31 cellular contexts compared by ENCODE assay signal in the genomic region with DNA sequence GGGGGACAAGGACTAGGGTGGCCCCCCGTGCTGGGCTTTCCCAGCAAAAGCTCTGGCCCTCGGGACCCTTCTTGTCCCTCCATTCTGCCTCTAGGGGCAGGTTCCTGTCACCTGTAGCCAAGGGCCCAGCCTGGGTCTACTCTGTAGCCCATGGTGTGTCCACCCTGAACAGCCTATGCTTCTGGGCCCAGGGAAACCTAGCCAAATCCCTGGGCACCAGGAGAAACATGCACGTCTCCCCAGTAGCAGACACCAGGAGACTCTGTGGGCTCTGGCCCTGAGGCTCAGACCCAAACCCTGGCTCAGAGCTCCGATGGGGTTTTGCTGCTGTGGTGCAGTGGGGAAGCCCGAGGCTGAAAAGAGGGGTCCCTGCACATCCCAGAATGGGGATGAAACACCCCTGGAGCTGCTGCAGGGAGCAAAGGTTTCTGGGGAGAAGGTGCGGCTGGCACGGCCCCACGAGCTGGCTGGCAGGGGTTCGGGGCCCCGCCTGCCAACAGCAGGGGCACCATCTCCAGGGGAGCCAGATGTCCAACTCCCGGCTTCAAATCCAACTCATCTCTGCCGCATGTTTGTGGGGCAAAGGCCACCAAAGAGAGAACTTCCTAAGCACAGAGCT. TPM values are rescaled to one million over a fixed set of nuclear protein-coding genes. Genes with fewer than 3 reads are reported as not detected.
DNase-seq lines count a peak whose midpoint lies in the region; ATAC-seq, FAIRE-seq and TF ChIP-seq lines count a peak whose summit lies in the region.
"Had no signal": no experiment of that assay in that cellular context is flagged by ENCODE, and none has a peak within 500 bp of the region (broad histone marks: within the 10 kb centered on the region; RNA-seq: fewer than 3 reads in every experiment).

No MANE protein-coding gene starts in this region.

- H4K5ac ChIP-seq in H1 (ENCODE audit: insufficient read length, low read depth, low read length), result no peak overlapping the region

- peaks cover 4% of the 10 kb centered on the region for H3K4me1 Mint-ChIP-seq in neural progenitor cell
- H3K4me1 Mint-ChIP-seq: activated naive CD8-positive, alpha-beta T cell treated with anti-CD3 and anti-CD28 coated beads for 36 hours had no signal

- H3K9ac ChIP-seq in SK-N-SH (no peak overlapping the region), H1 (replicated peaks in 1 of 4; ENCODE audit: extremely low read depth in 1 of 4, low read depth in 3 of 4, low read length in 3 of 4) (no peak overlapping the region), neural progenitor cell (no peak overlapping the region)
- H3K9ac ChIP-seq: parathyroid adenoma had no signal

- CTCF ChIA-PET in SK-N-SH (lab: Yijun Ruan, JAX), result interaction anchor here (0.9 to 22.5 kb wide), 7 partner anchors 10 to 151 kb away, joined by 3 to 511 read pairs (median 7); a partner anchor contains a TSS
- CTCF ChIA-PET in H1 (lab: Charles Lee; ENCODE audit: partially characterized antibody), result interaction anchor here (0.7 to 24.5 kb wide), 6 partner anchors 13 to 200 kb away, joined by 3 to 426 read pairs (median 4); no protein-coding TSS in a partner anchor

- H2BK5ac ChIP-seq in H1 (ENCODE audit: low read depth, low read length), result no peak overlapping the region

- no peak overlapping the region for H3K23ac ChIP-seq in H1 (ENCODE audit: insufficient read length)

- no peak overlapping the region for H2BK20ac ChIP-seq in H1 (ENCODE audit: low read length)

- H3K27ac Mint-ChIP-seq in neural progenitor cell, result no peak overlapping the region
- H3K27ac Mint-ChIP-seq: activated naive CD8-positive, alpha-beta T cell treated with anti-CD3 and anti-CD28 coated beads for 36 hours; CD4-positive, alpha-beta memory T cell; stimulated activated naive CD8-positive, alpha-beta T cell treated with anti-CD3 and anti-CD28 coated beads, Interleukin-15, Interleukin-2, amounts not matched to agents 100 ng/mL and 50 ng/mL, for 24 hours had no signal

- no peaks in the 10 kb centered on the region for H3K27me3 Mint-ChIP-seq in neural progenitor cell (ENCODE audit: insufficient read depth, low read depth)
- H3K27me3 Mint-ChIP-seq: activated naive CD8-positive, alpha-beta T cell treated with anti-CD3 and anti-CD28 coated beads for 36 hours; CD4-positive, alpha-beta memory T cell; stimulated activated naive CD8-positive, alpha-beta T cell treated with anti-CD3 and anti-CD28 coated beads, Interleukin-15, Interleukin-2, amounts not matched to agents 100 ng/mL and 50 ng/mL, for 24 hours had no signal

- peak overlapping the region; percentile 11; the same call in 1 of the 2 replicates for H4K8ac ChIP-seq in H1 (ENCODE audit: extremely low read depth, insufficient read depth, low read length)

- H3K9me2 ChIP-seq in SK-N-SH, result no peaks in the 10 kb centered on the region

- no peak overlapping the region for H3K4me2 ChIP-seq in SK-N-SH
- H3K4me2 ChIP-seq in H1 (ENCODE audit: insufficient read depth in 1 of 2, low read depth in 2 of 2, low read length in 2 of 2), result no peak overlapping the region
- H3K4me2 ChIP-seq in neural progenitor cell, result no peak overlapping the region

- FAIRE-seq in GM12892 (lab: Jason Lieb, UNC) (no peak), H1 (lab: Jason Lieb, UNC) (no peak)
- FAIRE-seq: astrocyte, GM12891 had no signal

- H3F3A ChIP-seq in SK-N-SH (replicated peaks; ENCODE audit: insufficient read depth) (no peaks in the 10 kb centered on the region), neural progenitor cell (ENCODE audit: low read depth) (no peaks in the 10 kb centered on the region)

- ATAC-seq in SK-N-SH treated with all-trans-retinoic acid at 6 μM for 48 hours, result no peak
- no peak for ATAC-seq in GM21447 (IDR thresholded peaks at IDR 0.05; ENCODE audit: unreplicated experiment)
- ATAC-seq: esophagus mucosa, HCT116 had no signal

- peaks cover 4% of the 10 kb centered on the region; the same call in 1 of the 2 replicates for H3K79me1 ChIP-seq in H1 (ENCODE audit: low read depth, low read length)

- no peak overlapping the region for H2BK120ac ChIP-seq in H1 (replicated peaks; ENCODE audit: low read depth, low read length)

- H3K79me2 ChIP-seq in SK-N-SH (ENCODE audit: insufficient read depth) (0 out of 2 replicates have a peak, but pooled peaks cover under 1% of the 10 kb centered on the region), H1 (ENCODE audit: control insufficient read depth in 1 of 2, insufficient read depth in 2 of 2, low read length in 2 of 2) (no peaks in the 10 kb centered on the region; a peak in 1 of 4 replicates), neural progenitor cell (ENCODE audit: low read depth) (peaks cover 1% of the 10 kb centered on the region)
- H3K79me2 ChIP-seq: parathyroid adenoma had no signal

- H3K9me3 ChIP-seq in SK-N-SH (no peaks in the 10 kb centered on the region), H1 (ENCODE audit: insufficient read depth in 2 of 2, low read depth in 1 of 2, low read length in 1 of 2) (no peaks in the 10 kb centered on the region), neural progenitor cell (ENCODE audit: low read depth) (no peaks in the 10 kb centered on the region), transverse colon (no peaks in the 10 kb centered on the region)
- H3K9me3 ChIP-seq: thoracic aorta, vagina had no signal

- TF ChIP-seq EP300 in SK-N-SH (IDR thresholded peaks at IDR 0.05; ENCODE audit: borderline replicate concordance in 1 of 2, low read depth in 1 of 2, low read length in 1 of 2) (no peak), H1 (IDR thresholded peaks at IDR 0.05; ENCODE audit: borderline replicate concordance in 1 of 2, low read depth in 2 of 2, low read length in 2 of 2) (no peak), transverse colon (IDR thresholded peaks at IDR 0.05; ENCODE audit: low read depth) (no peak)

- H3K36me3 Mint-ChIP-seq in neural progenitor cell, result no peaks in the 10 kb centered on the region

- H3K56ac ChIP-seq in H1 (replicated peaks; ENCODE audit: insufficient read length, low read depth, low read length), result no peak overlapping the region

- H3K4me1 ChIP-seq in SK-N-SH (ENCODE audit: control insufficient read depth in 1 of 2, insufficient read depth in 2 of 2, low read depth in 1 of 2, low read length in 1 of 2), result peaks cover 0 to 47% of the 10 kb centered on the region in 2 experiments; a peak in 1 of 4 replicates
- peaks cover 0 to 4% (median 3%) of the 10 kb centered on the region in 4 experiments; a peak in 4 of 7 replicates for H3K4me1 ChIP-seq in H1 (replicated peaks in 1 of 4; ENCODE audit: control insufficient read depth in 3 of 4, insufficient read depth in 4 of 4, low read length in 3 of 4)
- no peaks in the 10 kb centered on the region for H3K4me1 ChIP-seq in neural progenitor cell
- H3K4me1 ChIP-seq in transverse colon, result peaks cover 31 to 80% (median 62%) of the 10 kb centered on the region in 4 donors

- TF ChIP-seq RAD21 in SK-N-SH (IDR thresholded peaks at IDR 0.05; ENCODE audit: low read length) (no peak), H1 (IDR thresholded peaks at IDR 0.05 in 1 of 2, conservative IDR thresholded peaks at IDR 0.05 in 1 of 2; ENCODE audit: low read depth in 2 of 2, low read length in 2 of 2) (no peak)

- WGBS in SK-N-SH (ENCODE audit: low lambda C conversion rate), result 87% methylated on average over 3 of the region's 12 CpGs
- 94% methylated on average over 10 of the region's 12 CpGs; no CpG with 5 or more reads in 1 of the 2 experiments for WGBS in H1 (ENCODE audit: extremely low coverage in 1 of 2, insufficient coverage in 1 of 2, insufficient read length in 1 of 2, insufficient replicate concordance in 2 of 2, low coverage in 1 of 2, low lambda C conversion rate in 2 of 2, missing lambda C conversion rate in 1 of 2), 2 experiments
- WGBS in transverse colon (ENCODE audit: low coverage in 1 of 2), 2 donors, result 81% methylated on average over 7 of the region's 12 CpGs; no CpG with 5 or more reads in 1 of the 2 donors

- TF ChIP-seq POLR2A in GM12892 (IDR thresholded peaks at IDR 0.05; ENCODE audit: low read depth, low read length) (no peak), H1 (IDR thresholded peaks at IDR 0.05; ENCODE audit: control extremely low read depth in 1 of 2, low read depth in 2 of 2, low read length in 2 of 2) (no peak), transverse colon (IDR thresholded peaks at IDR 0.05) (no peak)

- no peak overlapping the region for H3K4me3 Mint-ChIP-seq in neural progenitor cell
- H3K4me3 Mint-ChIP-seq: activated naive CD8-positive, alpha-beta T cell treated with anti-CD3 and anti-CD28 coated beads for 36 hours; CD4-positive, alpha-beta memory T cell; nephron; stimulated activated naive CD8-positive, alpha-beta T cell treated with anti-CD3 and anti-CD28 coated beads, Interleukin-15, Interleukin-2, amounts not matched to agents 100 ng/mL and 50 ng/mL, for 24 hours had no signal

- H4K91ac ChIP-seq in H1 (replicated peaks; ENCODE audit: insufficient read length, low read length), result no peak overlapping the region

- no peak for TF ChIP-seq CTCF in SK-N-SH (IDR thresholded peaks at IDR 0.05)
- TF ChIP-seq CTCF in H1 (IDR thresholded peaks at IDR 0.05; ENCODE audit: control extremely low read depth in 1 of 3, insufficient read depth in 1 of 3, low read depth in 1 of 3, low read length in 3 of 3), result no peak
- peak; percentile 5 for TF ChIP-seq CTCF in neural progenitor cell (IDR thresholded peaks at IDR 0.05)
- no peak for TF ChIP-seq CTCF in transverse colon (IDR thresholded peaks at IDR 0.05)

- H3K27ac ChIP-seq in SK-N-SH (ENCODE audit: low read depth in 2 of 2, low read length in 1 of 2) (no peak overlapping the region), H1 (ENCODE audit: low read depth, low read length) (no peak overlapping the region), neural progenitor cell (no peak overlapping the region), transverse colon (no peak overlapping the region)
- H3K27ac ChIP-seq: parathyroid adenoma, thoracic aorta, VCaP had no signal

- H2AFZ ChIP-seq in SK-N-SH (ENCODE audit: low read depth) (no peak overlapping the region), H1 (ENCODE audit: low read length) (no peak overlapping the region), neural progenitor cell (replicated peaks) (no peak overlapping the region)
- H2AFZ ChIP-seq: parathyroid adenoma had no signal

- in situ Hi-C loops in transverse colon (cut with MboI; ENCODE audit: low pct_ligation_motif_present in 1 of 4, low pct_unique_long_range_greater_than_20kb in 1 of 4, low sequenced_read_pairs in 3 of 4), result no loop called here

- no peak overlapping the region for H2BK12ac ChIP-seq in H1 (ENCODE audit: low read depth, low read length)

- no peak overlapping the region for H3K14ac ChIP-seq in H1 (ENCODE audit: insufficient read length)

- H4K20me1 ChIP-seq in SK-N-SH (ENCODE audit: insufficient read depth) (peaks cover 39% of the 10 kb centered on the region), H1 (replicated peaks in 1 of 2; ENCODE audit: control insufficient read depth in 1 of 2, insufficient read depth in 2 of 2, low read length in 2 of 2) (peaks cover 4 to 16% of the 10 kb centered on the region in 2 experiments), neural progenitor cell (ENCODE audit: low read depth) (peaks cover 65% of the 10 kb centered on the region)

- H3K27me3 ChIP-seq in SK-N-SH (ENCODE audit: insufficient read depth) (no peaks in the 10 kb centered on the region), H1 (replicated peaks in 1 of 4; ENCODE audit: control insufficient read depth in 3 of 4, extremely low read depth in 1 of 4, insufficient read depth in 3 of 4, low read length in 3 of 4) (no peaks in the 10 kb centered on the region), neural progenitor cell (no peaks in the 10 kb centered on the region), transverse colon (no peaks in the 10 kb centered on the region)
- H3K27me3 ChIP-seq: vagina had no signal

- H2AK5ac ChIP-seq in H1 (ENCODE audit: low read depth, low read length), result no peak overlapping the region

- H3K18ac ChIP-seq in H1 (ENCODE audit: extremely low read depth, low read length), result no peak overlapping the region

- no peak overlapping the region for H3K4me3 ChIP-seq in SK-N-SH (ENCODE audit: low read depth in 2 of 2, low read length in 1 of 2)
- H3K4me3 ChIP-seq in H1 (ENCODE audit: extremely low read depth in 1 of 4, insufficient read depth in 2 of 4, low read depth in 3 of 4, low read length in 4 of 4), result no peak overlapping the region
- H3K4me3 ChIP-seq in neural progenitor cell, result no peak overlapping the region
- H3K4me3 ChIP-seq in transverse colon, result no peak overlapping the region
- H3K4me3 ChIP-seq: lung, thoracic aorta, vagina had no signal

- H3K36me3 ChIP-seq in SK-N-SH (replicated peaks in 1 of 2; ENCODE audit: control insufficient read depth in 1 of 2, insufficient read depth in 2 of 2, low read length in 1 of 2) (peaks cover 0 to 15% of the 10 kb centered on the region in 2 experiments), H1 (ENCODE audit: control insufficient read depth in 2 of 4, insufficient read depth in 4 of 4, low read length in 3 of 4) (peaks cover 0 to 3% (median 0%) of the 10 kb centered on the region in 4 experiments; a peak in 1 of 8 replicates), neural progenitor cell (no peaks in the 10 kb centered on the region), transverse colon (no peaks in the 10 kb centered on the region)

- POLR2A ChIA-PET in SK-N-SH (lab: Yijun Ruan, JAX), result interaction anchor here (1.0 kb wide), 1 partner anchor 19 kb away, joined by 3 read pairs; a partner anchor contains a TSS
- POLR2A ChIA-PET in H1 (lab: Charles Lee; ENCODE audit: partially characterized antibody), result interaction anchor here (10.4 kb wide), 1 partner anchor 19 kb away, joined by 87 read pairs; a partner anchor contains a TSS

- no peaks in the 10 kb centered on the region for H3K9me3 Mint-ChIP-seq in neural progenitor cell
- H3K9me3 Mint-ChIP-seq: activated naive CD8-positive, alpha-beta T cell treated with anti-CD3 and anti-CD28 coated beads for 36 hours; CD4-positive, alpha-beta memory T cell; nephron; stimulated activated naive CD8-positive, alpha-beta T cell treated with anti-CD3 and anti-CD28 coated beads, Interleukin-15, Interleukin-2, amounts not matched to agents 100 ng/mL and 50 ng/mL, for 24 hours had no signal

- H2BK15ac ChIP-seq in H1 (ENCODE audit: low read length), result no peak overlapping the region

- no peak overlapping the region for H3K4ac ChIP-seq in H1 (replicated peaks; ENCODE audit: insufficient read length, low read depth, low read length)

- no peaks in the 10 kb centered on the region for H3K23me2 ChIP-seq in H1 (ENCODE audit: low read depth, low read length)

- peak; percentile 26 for DNase-seq in SK-N-SH
- DNase-seq in GM12892 (ENCODE audit: insufficient read length), result peak; percentile 16
- no peak for DNase-seq in H1 (ENCODE audit: low read depth in 1 of 2, low spot score in 2 of 2)
- no peak for DNase-seq in neural progenitor cell (ENCODE audit: low spot score)
- no peak for DNase-seq in NCI-H2081 (lab: John Stamatoyannopoulos, UW)
- no peak for DNase-seq in transverse colon
- DNase-seq: activated CD4-positive, alpha-beta T cell treated with anti-CD3 and anti-CD28 coated beads for 4 hours; activated gamma-delta T cell; activated naive CD8-positive, alpha-beta T cell treated with anti-CD3 and anti-CD28 coated beads for 36 hours; CD4-positive, alpha-beta memory T cell; central memory CD4-positive, alpha-beta T cell; cortex of kidney; islet precursor cell; NCI-H2029; OCI-M1; SIG-M5; stimulated activated CD8-positive, alpha-beta memory T cell treated with anti-CD3 and anti-CD28 coated beads, Interleukin-4, amount 100 ng/mL, for 48 hours; T-helper 9 cell had no signal

- intact Hi-C loops in transverse colon (cut with DNase I; ENCODE audit: low total_unique reads), result no loop called here

RNA-seq across cellular contexts. Expression of a gene that starts 18.2 kb away (rescaled TPM):
- polyA plus RNA-seq in SK-N-SH (2012; rRNA removed) (9.1 and 9.5 TPM in 2 replicates), H1 (2011; rRNA removed) (10.9 and 12.3 TPM in 2 replicates)
- 10.7 and 12.3 TPM in 2 replicates for polyA plus RNA-seq in SK-N-SH (2012; cell fraction: cytosol; rRNA removed)
- 6.8 and 9.6 TPM in 2 replicates for polyA plus RNA-seq in SK-N-SH (2012; cell fraction: nucleus; rRNA removed)
- polyA plus RNA-seq in GM12892 (2012; ENCODE audit: missing spikeins), result 11.4 TPM
- 32.7 and 35.4 TPM in 2 replicates for total RNA-seq in H1 (2021; fragmentation: NEBNext Ultra II Directional; extraction: Animal tissue kit (Norgen Biotek cat#: 25700))
- 20.1 TPM for polyA plus RNA-seq in H1 (2011; cell fraction: cytosol; rRNA removed)
- 12.8 TPM for polyA plus RNA-seq in H1 (2011; cell fraction: nucleus; rRNA removed)
- 18.6 to 27.0 TPM (median 20.1 TPM) in 4 replicates for polyA plus RNA-seq in H1 (2012, experiment 1 of 2)
- 2.7 TPM for polyA plus RNA-seq in H1 (2012, experiment 2 of 2)
- 16.3 TPM for polyA plus RNA-seq in H1 (2013, experiment 1 of 2)
- 16.9 TPM for polyA plus RNA-seq in H1 (2013, experiment 2 of 2)
- polyA minus RNA-seq in H1 (2011; rRNA and poly(A)+ RNA removed), result 23.8 and 26.8 TPM in 2 replicates
- 13.9 TPM for polyA minus RNA-seq in H1 (2011; cell fraction: cytosol; rRNA and poly(A)+ RNA removed)
- polyA minus RNA-seq in H1 (2011; cell fraction: nucleus; rRNA and poly(A)+ RNA removed), result 33.7 TPM
- total RNA-seq in neural progenitor cell (ENCODE audit: low replicate concordance) (40.3 and 59.3 TPM in 2 replicates), transverse colon (10 to 100 TPM; 22.4 to 66.7 (median 46.9) TPM)

Comparison
In these comparisons a context has a peak if more than half of its experiments do, and no peak if none do; other contexts are left out.
1. DNase-seq: peak in SK-N-SH (single experiment) and GM12892 (single experiment); none in H1 (0 of 2), neural progenitor cell (single experiment), NCI-H2081 (0 of 2) and transverse colon (single experiment).